In genomic region chr11:268716-269145, GRCh38 we compare ENCODE assay signal across 8 cellular contexts. TPM values are rescaled to one million over a fixed set of nuclear protein-coding genes. Genes with fewer than 3 reads are reported as not detected.
DNase-seq lines count a peak whose midpoint lies in the region; ATAC-seq lines count a peak whose summit lies in the region.
"Not testable (repeated sequence)": the region's sequence is repeated elsewhere in the genome, so short reads cannot be mapped to it uniquely, and the experiment has no call there.

No MANE protein-coding gene starts in this region.

- not testable (repeated sequence) for H3K9me3 Mint-ChIP-seq in activated CD4-positive, alpha-beta T cell treated with anti-CD3 and anti-CD28 coated beads, Interleukin-2, amount 10 ng/mL, durations not matched to agents 24 days and 14 days; effector memory CD8-positive, alpha-beta T cell

- not testable (repeated sequence) for H3K27me3 Mint-ChIP-seq in activated CD4-positive, alpha-beta T cell treated with anti-CD3 and anti-CD28 coated beads, Interleukin-2, amount 10 ng/mL, durations not matched to agents 24 days and 14 days; effector memory CD8-positive, alpha-beta T cell

- ATAC-seq in GM19468 (IDR thresholded peaks at IDR 0.05; ENCODE audit: extremely low read depth, unreplicated experiment): peak; percentile 50
- ATAC-seq in HG03103 (IDR thresholded peaks at IDR 0.05; ENCODE audit: low read depth, unreplicated experiment): peak; percentile 34
- ATAC-seq in effector memory CD8-positive, alpha-beta T cell (replicated peaks): peak; percentile 56

- H3K27ac Mint-ChIP-seq in activated CD4-positive, alpha-beta T cell treated with anti-CD3 and anti-CD28 coated beads, Interleukin-2, amount 10 ng/mL, durations not matched to agents 24 days and 14 days: peak overlapping the region; percentile 97
- peak overlapping the region; percentile 92 to 93 for H3K27ac Mint-ChIP-seq in effector memory CD8-positive, alpha-beta T cell

- peak overlapping the region; percentile 3 for H3K27ac ChIP-seq in substantia nigra (ENCODE audit: low read depth, low read length, poor library complexity, severe bottlenecking)

- H3K4me3 Mint-ChIP-seq in activated CD4-positive, alpha-beta T cell treated with anti-CD3 and anti-CD28 coated beads, Interleukin-2, amount 10 ng/mL, durations not matched to agents 24 days and 14 days: peak overlapping the region; percentile 91
- peak overlapping the region; percentile 89 to 92 for H3K4me3 Mint-ChIP-seq in effector memory CD8-positive, alpha-beta T cell

- H3K36me3 Mint-ChIP-seq in activated CD4-positive, alpha-beta T cell treated with anti-CD3 and anti-CD28 coated beads, Interleukin-2, amount 10 ng/mL, durations not matched to agents 24 days and 14 days (ENCODE audit: low read depth): not testable (repeated sequence)
- peaks cover 35% of the 10 kb centered on the region for H3K36me3 Mint-ChIP-seq in effector memory CD8-positive, alpha-beta T cell (ENCODE audit: insufficient read depth)

- intact Hi-C loops in activated CD4-positive, alpha-beta T cell treated with anti-CD3 and anti-CD28 coated beads, Interleukin-2, amount 10 ng/mL, durations not matched to agents 24 days and 14 days (cut with micrococcal nuclease): loop anchor here (1.0 to 5.0 kb wide), 5 partner anchors 9 to 89 kb away; partner anchors contain the start of genes IFITM1, PSMD13 and SIRT3

- DNase-seq in EH (ENCODE audit: low read depth) (peak; percentile 29), NCI-H460 (ENCODE audit: extremely low read depth, low read depth) (peak; percentile 88), midbrain (lab: John Stamatoyannopoulos, UW) (peak; percentile 24), substantia nigra (lab: John Stamatoyannopoulos, UW) (peak in 16 of 49 donors; percentile 13 to 59 (median 34))
- DNase-seq in activated CD4-positive, alpha-beta T cell treated with anti-CD3 and anti-CD28 coated beads, Interleukin-2, amount 10 ng/mL, durations not matched to agents 24 days and 14 days: peak; percentile 91
- DNase-seq in effector memory CD8-positive, alpha-beta T cell: peak in 2 of 3 experiments; percentile 57

- peaks cover 38% of the 10 kb centered on the region for H3K4me1 Mint-ChIP-seq in activated CD4-positive, alpha-beta T cell treated with anti-CD3 and anti-CD28 coated beads, Interleukin-2, amount 10 ng/mL, durations not matched to agents 24 days and 14 days
- peaks cover 27 to 30% of the 10 kb centered on the region in 2 donors for H3K4me1 Mint-ChIP-seq in effector memory CD8-positive, alpha-beta T cell (ENCODE audit: low read depth in 2 of 2)

RNA-seq across cellular contexts. Expression of gene NLRP6, which starts 9.5 kb away (rescaled TPM):
- not detected in 2 replicates for total RNA-seq in NCI-H460 (2014; rRNA removed; shearing (Covaris generic))
- polyA plus RNA-seq in NCI-H460 (2014; cell fraction: nucleus; rRNA removed): 0.18 and 0.37 TPM in 2 replicates
- total RNA-seq in activated CD4-positive, alpha-beta T cell treated with anti-CD3 and anti-CD28 coated beads, Interleukin-2, amount 10 ng/mL, durations not matched to agents 24 days and 14 days: 3.2 and 3.5 TPM in 2 replicates

RNA-seq across cellular contexts. Expression of gene PGGHG, which starts 20.2 kb away (rescaled TPM):
- 12.7 and 13.4 TPM in 2 replicates for total RNA-seq in NCI-H460 (2014; rRNA removed; shearing (Covaris generic))
- 262 and 277 TPM in 2 replicates for polyA plus RNA-seq in NCI-H460 (2014; cell fraction: nucleus; rRNA removed)
- total RNA-seq in activated CD4-positive, alpha-beta T cell treated with anti-CD3 and anti-CD28 coated beads, Interleukin-2, amount 10 ng/mL, durations not matched to agents 24 days and 14 days: 136 and 142 TPM in 2 replicates

RNA-seq across cellular contexts. Expression of gene IFITM5, which starts 30.6 kb away (rescaled TPM):
- total RNA-seq in NCI-H460 (2014; rRNA removed; shearing (Covaris generic)): not detected in 2 replicates
- not detected in 2 replicates for polyA plus RNA-seq in NCI-H460 (2014; cell fraction: nucleus; rRNA removed)
- not detected in 2 replicates for total RNA-seq in activated CD4-positive, alpha-beta T cell treated with anti-CD3 and anti-CD28 coated beads, Interleukin-2, amount 10 ng/mL, durations not matched to agents 24 days and 14 days

RNA-seq across cellular contexts. Expression of gene PSMD13, which starts 32.0 kb away (rescaled TPM):
- total RNA-seq in NCI-H460 (2014; rRNA removed; shearing (Covaris generic)): 69.9 and 72.8 TPM in 2 replicates
- 88.8 and 91.5 TPM in 2 replicates for polyA plus RNA-seq in NCI-H460 (2014; cell fraction: nucleus; rRNA removed)
- 272 and 275 TPM in 2 replicates for total RNA-seq in activated CD4-positive, alpha-beta T cell treated with anti-CD3 and anti-CD28 coated beads, Interleukin-2, amount 10 ng/mL, durations not matched to agents 24 days and 14 days

RNA-seq across cellular contexts. Expression of gene SIRT3, which starts 32.6 kb away (rescaled TPM):
- 9.8 and 11.0 TPM in 2 replicates for total RNA-seq in NCI-H460 (2014; rRNA removed; shearing (Covaris generic))
- 6.0 and 38.3 TPM in 2 replicates for polyA plus RNA-seq in NCI-H460 (2014; cell fraction: nucleus; rRNA removed)
- total RNA-seq in activated CD4-positive, alpha-beta T cell treated with anti-CD3 and anti-CD28 coated beads, Interleukin-2, amount 10 ng/mL, durations not matched to agents 24 days and 14 days: 16.5 and 17.6 TPM in 2 replicates
